16 cellular contexts compared by ENCODE assay signal in the genomic region with DNA sequence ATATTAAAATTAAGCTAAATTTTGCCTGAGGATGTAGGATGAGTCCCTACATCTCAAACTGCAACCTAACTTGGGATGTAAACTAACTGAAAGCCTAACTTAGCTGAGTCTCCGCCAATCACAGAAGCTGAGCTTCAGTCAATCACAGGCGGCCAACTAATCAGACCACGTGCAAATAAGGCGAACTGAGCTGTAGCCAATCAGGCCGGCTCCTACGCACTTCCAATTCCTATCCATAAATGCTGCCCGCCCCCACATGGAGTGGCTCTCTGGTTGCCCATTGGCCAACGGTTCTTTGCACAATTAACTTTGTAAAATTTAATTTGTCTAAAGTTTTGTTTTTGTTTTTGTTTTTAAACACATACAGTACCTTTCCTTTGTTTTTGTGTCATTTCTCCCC. TPM values are rescaled to one million over a fixed set of nuclear protein-coding genes. Genes with fewer than 3 reads are reported as not detected.
A peak's percentile ranks its signal among the peaks of the same experiment; 100 is the strongest.
DNase-seq lines count a peak whose midpoint lies in the region; ATAC-seq, FAIRE-seq and TF ChIP-seq lines count a peak whose summit lies in the region.
"Had no signal": no experiment of that assay in that cellular context is flagged by ENCODE, and none has a peak within 500 bp of the region (broad histone marks: within the 10 kb centered on the region; RNA-seq: fewer than 3 reads in every experiment).

No MANE protein-coding gene starts in this region.

- H3K27me3 ChIP-seq in Panc1 (ENCODE audit: control insufficient read depth, insufficient read depth, low read length) (peaks cover 9% of the 10 kb centered on the region), endothelial cell of umbilical vein (ENCODE audit: control insufficient read depth in 2 of 2, insufficient read depth in 2 of 2, low read length in 2 of 2) (no peaks in the 10 kb centered on the region)
- H3K27me3 ChIP-seq: right atrium auricular region, SJSA1 had no signal

- FAIRE-seq in endothelial cell of umbilical vein (lab: Jason Lieb, UNC): no peak

- H3K9ac ChIP-seq in endothelial cell of umbilical vein (replicated peaks; ENCODE audit: extremely low read depth, insufficient read depth, low read length): no peak overlapping the region

- H3K9me1 ChIP-seq in endothelial cell of umbilical vein (replicated peaks; ENCODE audit: control insufficient read depth, extremely low read depth, insufficient read depth, low read length): no peaks in the 10 kb centered on the region

- in situ Hi-C loops in Panc1 (cut with HindIII; ENCODE audit: low pct_unique_long_range_greater_than_20kb, low sequenced_read_pairs): no loop called here

- intact Hi-C loops in Panc1 (cut with micrococcal nuclease; ENCODE audit: unreplicated experiment): loop anchor here (1.0 to 10.0 kb wide), 2 partner anchors 201 to 240 kb away; no protein-coding TSS in a partner anchor
- intact Hi-C loops in endothelial cell of umbilical vein (cut with micrococcal nuclease): loop anchor here (1.0 to 2.0 kb wide), 4 partner anchors 161 to 629 kb away; a partner anchor contains a TSS

- H3K4me1 ChIP-seq in Panc1 (ENCODE audit: control insufficient read depth, insufficient read depth, low read length): no peaks in the 10 kb centered on the region
- peaks cover 5% of the 10 kb centered on the region for H3K4me1 ChIP-seq in endothelial cell of umbilical vein (ENCODE audit: control insufficient read depth, extremely low read depth, insufficient read depth, low read length)
- H3K4me1 ChIP-seq: right atrium auricular region, SJSA1 had no signal

- H4K20me1 ChIP-seq in endothelial cell of umbilical vein (replicated peaks; ENCODE audit: control insufficient read depth, extremely low read depth, insufficient read depth, low read length): no peaks in the 10 kb centered on the region

- dilution Hi-C loops in endothelial cell of umbilical vein (cut with MboI; ENCODE audit: extremely low pct_ligation_motif_present, low sequenced_read_pairs): loop anchor here (25.0 kb wide), 1 partner anchor 159 kb away; a partner anchor contains a TSS

- CTCF ChIA-PET in Panc1 (lab: Charles Lee): interaction anchor here (0.6 to 1.2 kb wide), 3 partner anchors 14 to 202 kb away, joined by 4 to 6 read pairs (median 5); a partner anchor contains a TSS
- CTCF ChIA-PET in endothelial cell of umbilical vein (lab: Charles Lee): interaction anchor here (0.7 to 5.3 kb wide), 23 partner anchors 13 to 902 kb away, joined by 3 to 111 read pairs (median 4); a partner anchor contains a TSS

- H3K9me3 ChIP-seq in Panc1 (ENCODE audit: control insufficient read depth, insufficient read depth, low read depth, low read length): no peaks in the 10 kb centered on the region
- H3K9me3 ChIP-seq in endothelial cell of umbilical vein (replicated peaks; ENCODE audit: control insufficient read depth, insufficient read depth, low read length): no peaks in the 10 kb centered on the region
- H3K9me3 ChIP-seq: heart left ventricle, right atrium auricular region, SJSA1, thoracic aorta had no signal

- H3K4me3 ChIP-seq in Panc1 (ENCODE audit: low read depth in 2 of 2, low read length in 2 of 2) (no peak overlapping the region), endothelial cell of umbilical vein (replicated peaks in 1 of 3; ENCODE audit: insufficient read depth in 1 of 3, low read depth in 1 of 3, low read length in 3 of 3) (no peak overlapping the region)
- H3K4me3 ChIP-seq: heart left ventricle, right atrium auricular region, SJSA1, thoracic aorta had no signal

- no peak overlapping the region for H2AFZ ChIP-seq in endothelial cell of umbilical vein (ENCODE audit: low read depth, low read length)

- no peak overlapping the region for H3K27ac ChIP-seq in Panc1 (ENCODE audit: low read length)
- H3K27ac ChIP-seq in endothelial cell of umbilical vein (ENCODE audit: insufficient read depth, low read depth, low read length): no peak overlapping the region
- H3K27ac ChIP-seq: heart left ventricle, right atrium auricular region, SJSA1, thoracic aorta had no signal

- no peaks in the 10 kb centered on the region for H3K79me2 ChIP-seq in endothelial cell of umbilical vein (ENCODE audit: control insufficient read depth, insufficient read depth, low read length)

- BruUV-seq in Panc1 (replicated peaks; lab: Mats Ljungman, UMichigan) (no TSS peak), endothelial cell of umbilical vein (replicated peaks; lab: Mats Ljungman, UMichigan) (TSS peak; percentile 89)

- H3K4me2 ChIP-seq in endothelial cell of umbilical vein (ENCODE audit: insufficient read depth, low read length): peak overlapping the region; percentile 51

- ATAC-seq in Panc1: 0 out of 2 replicates have a peak, but pooled peaks have one; percentile 50
- no peak for ATAC-seq in GM21447 (IDR thresholded peaks at IDR 0.05; ENCODE audit: unreplicated experiment)

- DNase-seq in A172 (ENCODE audit: low spot score): peak; percentile 10
- DNase-seq in D341Med (ENCODE audit: low spot score): peak; percentile 24
- no peak for DNase-seq in Panc1 (ENCODE audit: low read depth, low spot score)
- no peak for DNase-seq in endothelial cell of umbilical vein (ENCODE audit: low read depth, low spot score)
- no peak for DNase-seq in NCI-H1436 (lab: John Stamatoyannopoulos, UW)
- DNase-seq in occipital lobe (lab: John Stamatoyannopoulos, UW): no peak
- no peak for DNase-seq in DMS153 (lab: John Stamatoyannopoulos, UW)

- TF ChIP-seq POLR2A in endothelial cell of umbilical vein (IDR thresholded peaks at IDR 0.05; ENCODE audit: low read depth, low read length): no peak

- H3K36me3 ChIP-seq in Panc1 (ENCODE audit: control insufficient read depth, insufficient read depth, low read length) (no peaks in the 10 kb centered on the region), endothelial cell of umbilical vein (ENCODE audit: control insufficient read depth in 2 of 2, extremely low read depth in 1 of 2, insufficient read depth in 2 of 2, low read length in 2 of 2) (no peaks in the 10 kb centered on the region)
- H3K36me3 ChIP-seq: heart left ventricle, right atrium auricular region, SJSA1, thoracic aorta had no signal

- POLR2A ChIA-PET in Panc1 (lab: Charles Lee) (interaction anchor here (0.6 kb wide), 1 partner anchor 11 kb away, joined by 3 read pairs; no protein-coding TSS in a partner anchor), endothelial cell of umbilical vein (lab: Charles Lee) (interaction anchor here (1.0 kb wide), 1 partner anchor 164 kb away, joined by 3 read pairs; no protein-coding TSS in a partner anchor)

- TF ChIP-seq CTCF in Panc1 (IDR thresholded peaks at IDR 0.05) (no peak), endothelial cell of umbilical vein (IDR thresholded peaks at IDR 0.05; ENCODE audit: extremely low read depth in 1 of 2, insufficient read depth in 1 of 2, low read depth in 1 of 2, low read length in 2 of 2) (no peak)

TF ChIP-seq in endothelial cell of umbilical vein, 7 proteins besides CTCF, POLR2A, EP300 and RAD21 (continues in another document):
- no peak for TF ChIP-seq JUN (IDR thresholded peaks at IDR 0.05; ENCODE audit: borderline replicate concordance, insufficient read depth, insufficient read length, low read depth)
- TF ChIP-seq, protein P1, sequence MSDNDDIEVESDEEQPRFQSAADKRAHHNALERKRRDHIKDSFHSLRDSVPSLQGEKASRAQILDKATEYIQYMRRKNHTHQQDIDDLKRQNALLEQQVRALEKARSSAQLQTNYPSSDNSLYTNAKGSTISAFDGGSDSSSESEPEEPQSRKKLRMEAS (IDR thresholded peaks at IDR 0.05; ENCODE audit: insufficient read depth, insufficient read length): no peak
- TF ChIP-seq MYC (IDR thresholded peaks at IDR 0.05; ENCODE audit: low read depth, low read length): no peak
- TF ChIP-seq POLR2AphosphoS5 (IDR thresholded peaks at IDR 0.05; ENCODE audit: insufficient read depth, low read depth, low read length): no peak

RNA-seq across cellular contexts. Expression of a gene that starts 13.9 kb away (rescaled TPM):
- 112 and 132 TPM in 2 replicates for total RNA-seq in A172 (2014; rRNA removed; shearing (Covaris generic))
- 24.8 TPM for total RNA-seq in Panc1 (2021; ENCODE audit: unreplicated experiment)
- 18.8 TPM for polyA plus RNA-seq in Panc1 (2012; ENCODE audit: insufficient read length)
- 147 and 161 TPM in 2 replicates for total RNA-seq in endothelial cell of umbilical vein
- 45.1 and 60.1 TPM in 2 replicates for polyA plus RNA-seq in endothelial cell of umbilical vein
- 87.7 and 92.3 TPM in 2 replicates for polyA plus RNA-seq in endothelial cell of umbilical vein (2011; cell fraction: cytosol; rRNA removed)
- 48.2 and 69.8 TPM in 2 replicates for polyA plus RNA-seq in endothelial cell of umbilical vein (2011; cell fraction: nucleus; rRNA removed)
- polyA plus RNA-seq in endothelial cell of umbilical vein (2012): 79.3 and 119 TPM in 2 replicates
- polyA minus RNA-seq in endothelial cell of umbilical vein: 47.5 and 50.8 TPM in 2 replicates
- polyA minus RNA-seq in endothelial cell of umbilical vein (2011; cell fraction: cytosol; rRNA and poly(A)+ RNA removed): 14.0 TPM
- polyA minus RNA-seq in endothelial cell of umbilical vein (2011; cell fraction: nucleus; rRNA and poly(A)+ RNA removed): 29.0 and 50.8 TPM in 2 replicates
- 4.4 TPM for total RNA-seq in occipital lobe
- total RNA-seq: CD8-positive, alpha-beta T cell had no signal

RNA-seq across cellular contexts. Expression of a gene that starts 26.9 kb away (rescaled TPM):
- total RNA-seq in A172 (2014; rRNA removed; shearing (Covaris generic)): 0.07 TPM in 1 of 2 replicates, not detected in the other
- total RNA-seq in Panc1 (2021; ENCODE audit: unreplicated experiment) (0.08 TPM), endothelial cell of umbilical vein (0.14 and 0.22 TPM in 2 replicates), occipital lobe (0.78 TPM)
- polyA plus RNA-seq in Panc1 (2012; ENCODE audit: insufficient read length): 0.28 TPM
- 0.22 TPM in 2 replicates for polyA plus RNA-seq in endothelial cell of umbilical vein
- polyA plus RNA-seq in endothelial cell of umbilical vein (2011; cell fraction: cytosol; rRNA removed): 0.06 and 0.08 TPM in 2 replicates
- polyA plus RNA-seq in endothelial cell of umbilical vein (2011; cell fraction: nucleus; rRNA removed): 0.41 and 0.51 TPM in 2 replicates
- 0.15 TPM in 1 of 2 replicates, not detected in the other for polyA plus RNA-seq in endothelial cell of umbilical vein (2012)
- 0.23 TPM in 1 of 2 replicates, not detected in the other for polyA minus RNA-seq in endothelial cell of umbilical vein
- not detected for polyA minus RNA-seq in endothelial cell of umbilical vein (2011; cell fraction: cytosol; rRNA and poly(A)+ RNA removed)
- 0.34 TPM in 1 of 2 replicates, not detected in the other for polyA minus RNA-seq in endothelial cell of umbilical vein (2011; cell fraction: nucleus; rRNA and poly(A)+ RNA removed)
- total RNA-seq: aorta; CD8-positive, alpha-beta T cell; heart left ventricle; omental fat pad; right atrium auricular region; SJSA1; thoracic aorta had no signal
- polyA plus RNA-seq: aorta, heart left ventricle, liver had no signal

RNA-seq across cellular contexts. Expression of a gene that starts 43.6 kb away (rescaled TPM):
- not detected in 2 replicates for total RNA-seq in A172 (2014; rRNA removed; shearing (Covaris generic))
- not detected for total RNA-seq in Panc1 (2021; ENCODE audit: unreplicated experiment)
- polyA plus RNA-seq in Panc1 (2012; ENCODE audit: insufficient read length): not detected
- total RNA-seq in endothelial cell of umbilical vein: not detected in 2 replicates
- polyA plus RNA-seq in endothelial cell of umbilical vein: 0.11 TPM in 1 of 2 replicates, not detected in the other
- 0.07 TPM in 1 of 2 replicates, not detected in the other for polyA plus RNA-seq in endothelial cell of umbilical vein (2011; cell fraction: cytosol; rRNA removed)
- polyA plus RNA-seq in endothelial cell of umbilical vein (2011; cell fraction: nucleus; rRNA removed): not detected in 2 replicates
- 0.33 TPM in 1 of 2 replicates, not detected in the other for polyA plus RNA-seq in endothelial cell of umbilical vein (2012)
- not detected in 2 replicates for polyA minus RNA-seq in endothelial cell of umbilical vein
- polyA minus RNA-seq in endothelial cell of umbilical vein (2011; cell fraction: cytosol; rRNA and poly(A)+ RNA removed): not detected
- polyA minus RNA-seq in endothelial cell of umbilical vein (2011; cell fraction: nucleus; rRNA and poly(A)+ RNA removed): not detected in 2 replicates
- not detected for total RNA-seq in occipital lobe
- total RNA-seq: SJSA1 had no signal

Comparison
In these comparisons a context has a peak if more than half of its experiments do, and no peak if none do; other contexts are left out.
1. DNase-seq: peak in A172 (single experiment) and D341Med (single experiment); none in Panc1 (single experiment), endothelial cell of umbilical vein (single experiment), NCI-H1436 (single experiment), occipital lobe (single experiment) and DMS153 (single experiment).